ENCODE assay signal across 7 cellular contexts in the genomic region with DNA sequence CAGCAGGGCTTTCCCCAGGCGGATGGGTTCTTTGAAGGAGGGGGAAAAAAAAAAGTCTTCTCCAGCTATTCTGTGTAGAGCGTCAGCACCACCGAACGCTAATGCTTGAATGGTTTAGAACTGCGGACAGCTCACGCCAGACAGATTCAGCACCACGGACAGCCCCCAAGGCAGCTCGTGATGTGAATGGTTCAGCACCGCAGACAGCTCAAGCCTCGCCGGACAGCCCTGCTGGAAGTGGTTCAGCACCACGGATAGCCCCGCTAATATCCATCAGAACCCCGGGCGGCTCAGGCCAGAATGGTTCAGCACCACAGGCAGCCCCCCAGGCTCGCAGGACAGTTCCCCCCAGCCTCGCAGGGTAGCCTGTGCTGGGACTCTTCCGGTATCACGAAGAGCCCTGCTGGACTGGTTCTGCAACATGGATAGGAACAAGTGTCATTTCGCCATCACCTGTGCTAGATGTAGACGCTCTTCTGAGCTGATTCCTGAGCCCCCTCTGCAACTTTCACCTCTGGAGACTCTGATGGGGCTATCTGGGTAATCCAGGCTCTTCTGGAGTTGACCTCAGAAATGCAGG. TPM values are rescaled to one million over a fixed set of nuclear protein-coding genes. Genes with fewer than 3 reads are reported as not detected.
A peak's percentile ranks its signal among the peaks of the same experiment; 100 is the strongest.
DNase-seq lines count a peak whose midpoint lies in the region; ATAC-seq, FAIRE-seq and TF ChIP-seq lines count a peak whose summit lies in the region.

No MANE protein-coding gene starts in this region.

- H2BK12ac ChIP-seq in mesenchymal stem cell (ENCODE audit: low read length in 2 of 2), result no peak overlapping the region

- H3K4me3 ChIP-seq in HFF-Myc (replicated peaks; ENCODE audit: low read depth, low read length), result no peak overlapping the region
- H3K4me3 ChIP-seq in SK-N-MC, result no peak overlapping the region
- no peak overlapping the region for H3K4me3 ChIP-seq in endothelial cell of umbilical vein (replicated peaks in 1 of 3; ENCODE audit: insufficient read depth in 1 of 3, low read depth in 1 of 3, low read length in 3 of 3)
- H3K4me3 ChIP-seq in mesenchymal stem cell (ENCODE audit: insufficient read depth in 1 of 2, low read depth in 1 of 2, low read length in 2 of 2), result no peak overlapping the region
- H3K4me3 ChIP-seq in testis, result no peak overlapping the region
- no peak overlapping the region for H3K4me3 ChIP-seq in sigmoid colon

- POLR2A ChIA-PET in endothelial cell of umbilical vein (lab: Charles Lee), result interaction anchor here (0.6 kb wide), 1 partner anchor 43 kb away, joined by 12 read pairs; a partner anchor contains a TSS

- no TSS peak for BruUV-seq in endothelial cell of umbilical vein (replicated peaks; lab: Mats Ljungman, UMichigan)

- H3K9ac ChIP-seq in SK-N-MC (ENCODE audit: insufficient read length) (no peak overlapping the region), endothelial cell of umbilical vein (replicated peaks; ENCODE audit: extremely low read depth, insufficient read depth, low read length) (no peak overlapping the region), mesenchymal stem cell (ENCODE audit: low read length) (no peak overlapping the region)

- no peak for ATAC-seq in HG02870 (IDR thresholded peaks at IDR 0.05; ENCODE audit: unreplicated experiment)

- no peaks in the 10 kb centered on the region for H3K9me1 ChIP-seq in endothelial cell of umbilical vein (replicated peaks; ENCODE audit: control insufficient read depth, extremely low read depth, insufficient read depth, low read length)

- H3K79me1 ChIP-seq in mesenchymal stem cell (replicated peaks; ENCODE audit: low read length, poor library complexity, severe bottlenecking), result no peaks in the 10 kb centered on the region

- FAIRE-seq in endothelial cell of umbilical vein (lab: Jason Lieb, UNC), result no peak

- H3K27me3 ChIP-seq in endothelial cell of umbilical vein (ENCODE audit: control insufficient read depth in 2 of 2, insufficient read depth in 2 of 2, low read length in 2 of 2), result no peaks in the 10 kb centered on the region
- H3K27me3 ChIP-seq in mesenchymal stem cell (ENCODE audit: control insufficient read depth in 1 of 2, insufficient read depth in 1 of 2, low read length in 2 of 2), result no peaks in the 10 kb centered on the region
- no peaks in the 10 kb centered on the region for H3K27me3 ChIP-seq in testis
- peaks cover 5 to 6% (median 6%) of the 10 kb centered on the region in 3 donors for H3K27me3 ChIP-seq in sigmoid colon

- no peaks in the 10 kb centered on the region for H3K79me2 ChIP-seq in endothelial cell of umbilical vein (ENCODE audit: control insufficient read depth, insufficient read depth, low read length)

- no peak overlapping the region for H2AK5ac ChIP-seq in mesenchymal stem cell (ENCODE audit: low read length, severe bottlenecking)

- no peak overlapping the region for H3K23ac ChIP-seq in mesenchymal stem cell (ENCODE audit: low read length in 2 of 2)

- no peak overlapping the region for H3K14ac ChIP-seq in mesenchymal stem cell (ENCODE audit: low read length in 2 of 2)

- dilution Hi-C loops in endothelial cell of umbilical vein (cut with MboI; ENCODE audit: extremely low pct_ligation_motif_present, low sequenced_read_pairs), result no loop called here

- no peak overlapping the region for H2AFZ ChIP-seq in endothelial cell of umbilical vein (ENCODE audit: low read depth, low read length)
- H2AFZ ChIP-seq in mesenchymal stem cell (ENCODE audit: low read depth, low read length), result no peak overlapping the region

- H3K4me1 ChIP-seq in endothelial cell of umbilical vein (ENCODE audit: control insufficient read depth, extremely low read depth, insufficient read depth, low read length), result no peaks in the 10 kb centered on the region
- no peaks in the 10 kb centered on the region for H3K4me1 ChIP-seq in mesenchymal stem cell (ENCODE audit: control insufficient read depth, insufficient read depth, low read depth, low read length)
- no peaks in the 10 kb centered on the region for H3K4me1 ChIP-seq in testis
- H3K4me1 ChIP-seq in sigmoid colon, result no peaks in the 10 kb centered on the region

- no peak overlapping the region for H4K91ac ChIP-seq in mesenchymal stem cell (ENCODE audit: low read length)

- CTCF ChIA-PET in endothelial cell of umbilical vein (lab: Charles Lee), result no interaction called here

- H3K4ac ChIP-seq in mesenchymal stem cell (ENCODE audit: low read depth in 1 of 2, low read length in 2 of 2), result no peak overlapping the region

- no peak overlapping the region for H3K4me2 ChIP-seq in endothelial cell of umbilical vein (ENCODE audit: insufficient read depth, low read length)
- no peak overlapping the region for H3K4me2 ChIP-seq in mesenchymal stem cell (ENCODE audit: low read length, poor library complexity, severe bottlenecking)

- H4K20me1 ChIP-seq in endothelial cell of umbilical vein (replicated peaks; ENCODE audit: control insufficient read depth, extremely low read depth, insufficient read depth, low read length), result no peaks in the 10 kb centered on the region

- TF ChIP-seq POLR2A in endothelial cell of umbilical vein (IDR thresholded peaks at IDR 0.05; ENCODE audit: low read depth, low read length) (no peak), testis (IDR thresholded peaks at IDR 0.05) (no peak), sigmoid colon (IDR thresholded peaks at IDR 0.05) (no peak)

- H3K36me3 ChIP-seq in SK-N-MC (ENCODE audit: insufficient read depth, low read length) (no peaks in the 10 kb centered on the region), endothelial cell of umbilical vein (ENCODE audit: control insufficient read depth in 2 of 2, extremely low read depth in 1 of 2, insufficient read depth in 2 of 2, low read length in 2 of 2) (no peaks in the 10 kb centered on the region), mesenchymal stem cell (ENCODE audit: control insufficient read depth in 1 of 2, insufficient read depth in 2 of 2, low read depth in 1 of 2, low read length in 2 of 2) (no peaks in the 10 kb centered on the region), testis (ENCODE audit: low read depth, missing control alignments) (no peaks in the 10 kb centered on the region), sigmoid colon (no peaks in the 10 kb centered on the region)

- H3K27ac ChIP-seq in SK-N-MC (no peak overlapping the region), endothelial cell of umbilical vein (ENCODE audit: insufficient read depth, low read depth, low read length) (no peak overlapping the region), mesenchymal stem cell (ENCODE audit: low read length, poor library complexity, severe bottlenecking) (no peak overlapping the region), testis (no peak overlapping the region), sigmoid colon (no peak overlapping the region)

- DNase-seq in HFF-Myc (ENCODE audit: extremely low read depth, low read depth), result peak; percentile 56
- DNase-seq in SK-N-MC (ENCODE audit: low read depth, low spot score), result peak; percentile 57
- DNase-seq in endothelial cell of umbilical vein (ENCODE audit: low read depth, low spot score), result peak; percentile 53
- DNase-seq in mesenchymal stem cell, result peak; percentile 52
- peak; percentile 97 for DNase-seq in testis
- no peak for DNase-seq in sigmoid colon

- H2BK120ac ChIP-seq in mesenchymal stem cell (ENCODE audit: low read depth, low read length), result no peak overlapping the region

- H4K8ac ChIP-seq in mesenchymal stem cell (ENCODE audit: low read length), result no peak overlapping the region

- TF ChIP-seq EP300 in sigmoid colon (IDR thresholded peaks at IDR 0.05), result no peak

- 29% methylated on average over 21 of the region's 21 CpGs for WGBS in mesenchymal stem cell
- 8 to 12% methylated on average over 5 to 21 of the region's 21 CpGs for WGBS in testis, 2 donors
- WGBS in sigmoid colon, 2 donors, result 12 to 33% methylated on average over 21 of the region's 21 CpGs

- no peak overlapping the region for H3K18ac ChIP-seq in mesenchymal stem cell (ENCODE audit: low read depth in 1 of 2, low read length in 2 of 2)

- intact Hi-C loops in endothelial cell of umbilical vein (cut with micrococcal nuclease) (no loop called here), testis (cut with DNase I; ENCODE audit: low total_unique reads) (no loop called here), sigmoid colon (cut with DNase I) (no loop called here)

- no peak overlapping the region for H2BK15ac ChIP-seq in mesenchymal stem cell (ENCODE audit: low read depth, poor library complexity, severe bottlenecking)

- no peaks in the 10 kb centered on the region for H3K9me3 ChIP-seq in SK-N-MC (ENCODE audit: low read depth, low read length)
- H3K9me3 ChIP-seq in endothelial cell of umbilical vein (replicated peaks; ENCODE audit: control insufficient read depth, insufficient read depth, low read length), result peaks cover 5% of the 10 kb centered on the region
- H3K9me3 ChIP-seq in mesenchymal stem cell (ENCODE audit: control insufficient read depth, low read length), result peaks cover 46% of the 10 kb centered on the region
- no peaks in the 10 kb centered on the region for H3K9me3 ChIP-seq in testis
- peaks cover 0 to 38% (median 7%) of the 10 kb centered on the region in 4 donors for H3K9me3 ChIP-seq in sigmoid colon

- TF ChIP-seq CTCF in HFF-Myc (IDR thresholded peaks at IDR 0.05; ENCODE audit: low read depth, low read length, missing control alignments) (no peak), endothelial cell of umbilical vein (IDR thresholded peaks at IDR 0.05; ENCODE audit: extremely low read depth in 1 of 2, insufficient read depth in 1 of 2, low read depth in 1 of 2, low read length in 2 of 2) (no peak), testis (IDR thresholded peaks at IDR 0.05) (no peak), sigmoid colon (IDR thresholded peaks at IDR 0.05) (no peak)

- H2BK5ac ChIP-seq in mesenchymal stem cell (ENCODE audit: low read depth, low read length, poor library complexity, severe bottlenecking), result no peak overlapping the region

RNA-seq across cellular contexts. Expression of a gene that starts 4.9 kb away (rescaled TPM):
- total RNA-seq in endothelial cell of umbilical vein (0.30 and 1.4 TPM in 2 replicates), testis (under 1 TPM; 0.25 to 0.79 TPM), sigmoid colon (1 to 10 TPM in 1 of 4 donors, under 1 TPM in 2, not detected in 1; 0.68 to 4.7 (median 0.99) TPM)
- polyA plus RNA-seq in endothelial cell of umbilical vein (0.10 TPM in 1 of 2 replicates, not detected in the other), testis (ENCODE audit: insufficient read depth, low read depth, low replicate concordance) (1.3 TPM), sigmoid colon (under 1 TPM in 1 of 3 donors, not detected in 2; 0.09 TPM)
- 0.08 TPM in 1 of 2 replicates, not detected in the other for polyA plus RNA-seq in endothelial cell of umbilical vein (2011; cell fraction: cytosol; rRNA removed)
- 0.20 and 0.31 TPM in 2 replicates for polyA plus RNA-seq in endothelial cell of umbilical vein (2011; cell fraction: nucleus; rRNA removed)
- 0.52 and 0.79 TPM in 2 replicates for polyA plus RNA-seq in endothelial cell of umbilical vein (2012)
- not detected in 2 replicates for polyA minus RNA-seq in endothelial cell of umbilical vein
- not detected for polyA minus RNA-seq in endothelial cell of umbilical vein (2011; cell fraction: cytosol; rRNA and poly(A)+ RNA removed)
- polyA minus RNA-seq in endothelial cell of umbilical vein (2011; cell fraction: nucleus; rRNA and poly(A)+ RNA removed), result not detected in 2 replicates
- polyA plus RNA-seq in mesenchymal stem cell (2013, experiment 1 of 2), result 0.12 TPM
- 0.10 TPM for polyA plus RNA-seq in mesenchymal stem cell (2013, experiment 2 of 2)

RNA-seq across cellular contexts. Expression of a gene that starts 33.5 kb away (rescaled TPM):
- total RNA-seq in endothelial cell of umbilical vein (not detected in 2 replicates), testis (1 to 10 TPM; 2.9 to 4.9 TPM), sigmoid colon (10 to 100 TPM in 1 of 4 donors, 1 to 10 TPM in 3; 2.8 to 14.3 (median 8.4) TPM)
- polyA plus RNA-seq in endothelial cell of umbilical vein (0.01 TPM in 1 of 2 replicates, not detected in the other), testis (ENCODE audit: insufficient read depth, low read depth, low replicate concordance) (1.1 TPM), sigmoid colon (1 to 10 TPM in 1 of 3 donors, under 1 TPM in 1, not detected in 1; under 0.01 to 1.1 TPM)
- polyA plus RNA-seq in endothelial cell of umbilical vein (2011; cell fraction: cytosol; rRNA removed), result not detected in 2 replicates
- not detected in 2 replicates for polyA plus RNA-seq in endothelial cell of umbilical vein (2011; cell fraction: nucleus; rRNA removed)
- polyA plus RNA-seq in endothelial cell of umbilical vein (2012), result not detected in 2 replicates
- polyA minus RNA-seq in endothelial cell of umbilical vein, result not detected in 2 replicates
- polyA minus RNA-seq in endothelial cell of umbilical vein (2011; cell fraction: cytosol; rRNA and poly(A)+ RNA removed), result not detected
- not detected in 2 replicates for polyA minus RNA-seq in endothelial cell of umbilical vein (2011; cell fraction: nucleus; rRNA and poly(A)+ RNA removed)
- not detected for polyA plus RNA-seq in mesenchymal stem cell (2013, experiment 1 of 2)
- not detected for polyA plus RNA-seq in mesenchymal stem cell (2013, experiment 2 of 2)

RNA-seq across cellular contexts. Expression of a gene that starts 43.0 kb away (rescaled TPM):
- total RNA-seq in endothelial cell of umbilical vein (9.6 and 9.7 TPM in 2 replicates), testis (10 to 100 TPM; 18.3 to 19.6 TPM), sigmoid colon (10 to 100 TPM; 10.4 to 18.0 (median 11.1) TPM)
- polyA plus RNA-seq in endothelial cell of umbilical vein (10.1 and 13.4 TPM in 2 replicates), testis (ENCODE audit: insufficient read depth, low read depth, low replicate concordance) (7.2 TPM), sigmoid colon (1 to 10 TPM in 2 of 3 donors, under 1 TPM in 1; 0.60 to 3.6 (median 1.6) TPM)
- polyA plus RNA-seq in endothelial cell of umbilical vein (2011; cell fraction: cytosol; rRNA removed), result 7.8 and 9.3 TPM in 2 replicates
- polyA plus RNA-seq in endothelial cell of umbilical vein (2011; cell fraction: nucleus; rRNA removed), result 5.7 and 6.9 TPM in 2 replicates
- 6.7 and 7.2 TPM in 2 replicates for polyA plus RNA-seq in endothelial cell of umbilical vein (2012)
- polyA minus RNA-seq in endothelial cell of umbilical vein, result 8.9 and 11.3 TPM in 2 replicates
- polyA minus RNA-seq in endothelial cell of umbilical vein (2011; cell fraction: cytosol; rRNA and poly(A)+ RNA removed), result 2.7 TPM
- polyA minus RNA-seq in endothelial cell of umbilical vein (2011; cell fraction: nucleus; rRNA and poly(A)+ RNA removed), result 9.6 and 10.4 TPM in 2 replicates
- polyA plus RNA-seq in mesenchymal stem cell (2013, experiment 1 of 2), result 6.4 TPM
- polyA plus RNA-seq in mesenchymal stem cell (2013, experiment 2 of 2), result 6.2 TPM
